In genomic region chr11:34624069-34624468, GRCh38 we compare ENCODE assay signal across 10 cellular contexts. TPM values are rescaled to one million over a fixed set of nuclear protein-coding genes. Genes with fewer than 3 reads are reported as not detected.
DNase-seq lines count a peak whose midpoint lies in the region; ATAC-seq and TF ChIP-seq lines count a peak whose summit lies in the region.
"Had no signal": no experiment of that assay in that cellular context is flagged by ENCODE, and none has a peak within 500 bp of the region (broad histone marks: within the 10 kb centered on the region; RNA-seq: fewer than 3 reads in every experiment).

No MANE protein-coding gene starts in this region.

- ATAC-seq in GM21529 (IDR thresholded peaks at IDR 0.05; ENCODE audit: unreplicated experiment) (peak; percentile 84), lower lobe of right lung (peak; percentile 40 to 76), omental fat pad (ENCODE audit: low FRiP score) (no peak), heart right ventricle (no peak)

- 95 to 97% methylated on average over 10 of the region's 10 CpGs for WGBS in heart right ventricle, 2 donors

- H3K4me3 ChIP-seq in lower lobe of right lung (peak overlapping the region; percentile 42), heart right ventricle (no peak overlapping the region)

- H3K9me3 ChIP-seq in lower lobe of right lung (no peaks in the 10 kb centered on the region), heart right ventricle (no peaks in the 10 kb centered on the region)

- no peaks in the 10 kb centered on the region for H3K27me3 ChIP-seq in lower lobe of right lung (ENCODE audit: low read depth)
- peaks cover 0 to 3% (median 0%) of the 10 kb centered on the region in 7 donors for H3K27me3 ChIP-seq in heart right ventricle

- no peaks in the 10 kb centered on the region for H3K4me1 ChIP-seq in lower lobe of right lung
- peaks cover 0 to 6% (median 0%) of the 10 kb centered on the region in 9 donors for H3K4me1 ChIP-seq in heart right ventricle

- peak overlapping the region; percentile 74 for H3K27ac ChIP-seq in lower lobe of right lung
- no peak overlapping the region for H3K27ac ChIP-seq in heart right ventricle

- peak; percentile 24 for TF ChIP-seq CTCF in GM13977 (IDR thresholded peaks at IDR 0.05; ENCODE audit: extremely low read depth, insufficient read depth, missing control alignments)
- TF ChIP-seq CTCF in lower lobe of right lung (IDR thresholded peaks at IDR 0.05), result no peak
- no peak for TF ChIP-seq CTCF in omental fat pad (IDR thresholded peaks at IDR 0.05)
- no peak for TF ChIP-seq CTCF in heart right ventricle (IDR thresholded peaks at IDR 0.05)

- H3K36me3 ChIP-seq in lower lobe of right lung (no peaks in the 10 kb centered on the region), heart right ventricle (no peaks in the 10 kb centered on the region)

- intact Hi-C loops in lower lobe of right lung (cut with DNase I), result no loop called here
- intact Hi-C loops in heart right ventricle (cut with DNase I), result loop anchor here in 1 of 10 donors (10.0 kb wide), 1 partner anchor 59 kb away; no protein-coding TSS in a partner anchor

- in situ Hi-C loops in GM13977 (cut with MboI; ENCODE audit: low pct_unique_long_range_greater_than_20kb, low sequenced_read_pairs, unreplicated experiment), result no loop called here

- DNase-seq in GM13977 (ENCODE audit: low spot score) (peak; percentile 36), NCI-H2196 (lab: John Stamatoyannopoulos, UW; ENCODE audit: unreplicated experiment) (peak; percentile 69), lower lobe of right lung (peak; percentile 71), NCI-H524 (lab: John Stamatoyannopoulos, UW) (no peak), omental fat pad (ENCODE audit: low spot score) (no peak), heart right ventricle (no peak), RPMI8226 (no peak)
- DNase-seq: caudate nucleus had no signal

RNA-seq across cellular contexts. Expression of gene EHF, which starts 3.2 kb away (rescaled TPM):
- 60.5 TPM for total RNA-seq in lower lobe of right lung
- total RNA-seq in omental fat pad, result under 1 TPM in 1 of 4 donors, not detected in 3; 0.38 TPM
- 1 to 10 TPM in 4 of 10 donors, under 1 TPM in 5, not detected in 1; 0.56 to 3.2 (median 0.90) TPM for total RNA-seq in heart right ventricle
- polyA plus RNA-seq in heart right ventricle, result under 1 TPM; 0.09 to 0.66 TPM
- total RNA-seq: myocyte had no signal

Comparison
In these comparisons a context has a peak if more than half of its experiments do, and no peak if none do; other contexts are left out.
1. DNase-seq: peak in GM13977 (single experiment), NCI-H2196 (single experiment) and lower lobe of right lung (single experiment); none in NCI-H524 (0 of 2), omental fat pad (single experiment), heart right ventricle (0 of 2) and RPMI8226 (single experiment).
2. ATAC-seq: peak in GM21529 (single experiment) and lower lobe of right lung (2 of 2); none in omental fat pad (single experiment) and heart right ventricle (0 of 8).
3. RNA of gene EHF, which starts 3.2 kb away (total RNA-seq): 60.5 TPM in lower lobe of right lung (single experiment); 0.56 to 3.2 TPM in heart right ventricle and 0.38 TPM in omental fat pad; every median in the first group is over 10 times any median in the second.